Comparison of ENCODE assay signal across 24 cellular contexts in the genomic region with DNA sequence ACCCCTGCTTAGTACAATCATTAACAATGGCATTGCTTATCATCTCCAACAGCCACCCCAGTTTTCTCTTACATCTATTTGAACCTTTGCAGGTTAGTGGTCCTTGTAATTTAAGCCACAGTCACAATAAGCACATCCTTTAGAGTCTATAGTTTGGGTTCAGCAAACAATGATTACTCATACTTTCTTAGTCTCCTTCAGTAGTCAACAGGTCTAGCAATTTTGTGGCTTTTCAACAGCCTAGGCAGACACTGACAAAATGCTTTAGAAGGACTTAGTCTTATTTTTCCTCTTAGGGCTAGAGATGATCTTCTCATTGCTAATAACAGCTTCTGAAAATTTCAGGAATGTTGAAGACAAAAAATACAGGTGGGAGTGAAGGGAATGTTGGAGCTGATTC. TPM values are rescaled to one million over a fixed set of nuclear protein-coding genes. Genes with fewer than 3 reads are reported as not detected.
A peak's percentile ranks its signal among the peaks of the same experiment; 100 is the strongest.
DNase-seq lines count a peak whose midpoint lies in the region; FAIRE-seq and TF ChIP-seq lines count a peak whose summit lies in the region.
"Had no signal": no experiment of that assay in that cellular context is flagged by ENCODE, and none has a peak within 500 bp of the region (broad histone marks: within the 10 kb centered on the region; RNA-seq: fewer than 3 reads in every experiment).

No MANE protein-coding gene starts in this region.

- H3K36me3 ChIP-seq in mammary epithelial cell (ENCODE audit: insufficient read depth, low read length) = no peaks in the 10 kb centered on the region
- H3K36me3 ChIP-seq in PC-9 (ENCODE audit: low read depth) = no peaks in the 10 kb centered on the region
- no peaks in the 10 kb centered on the region for H3K36me3 ChIP-seq in Caco-2 (ENCODE audit: control insufficient read depth, insufficient read depth, low read length)
- H3K36me3 ChIP-seq: uterus had no signal

- DNase-seq in mammary epithelial cell (peak; percentile 26), MCF 10A (ENCODE audit: unreplicated experiment) (no peak), PC-9 (no peak), epithelial cell of proximal tubule (ENCODE audit: low read depth) (peak; percentile 18), urothelium cell line (ENCODE audit: low spot score) (peak; percentile 31), Caco-2 (no peak), NCI-H1092 treated with DMSO at 0.1 percent for 48 hours (lab: John Stamatoyannopoulos, UW) (no peak)
- no peak for DNase-seq in activated effector memory CD4-positive, alpha-beta T cell treated with anti-CD3 and anti-CD28 coated beads, Interleukin-2, amount 50 U/mL, for 16 hours
- DNase-seq: activated CD4-positive, alpha-beta T cell treated with anti-CD3 and anti-CD28 coated beads, Interleukin-2, amount 10 ng/mL, durations not matched to agents 7 days and 5 days; activated CD8-positive, alpha-beta memory T cell treated with anti-CD3 and anti-CD28 coated beads, Interleukin-2, amount 50 U/mL, for 4 hours; activated naive CD8-positive, alpha-beta T cell treated with anti-CD3 and anti-CD28 coated beads, Interleukin-2, amount 50 U/mL, for 24 hours; hypothalamus; islet precursor cell; naive B cell; NCI-H1436; NCI-H2227 treated with DMSO at 0.1 percent for 48 hours; NCI-H774; OCI-M1; SIG-M5; substantia nigra; uterus had no signal

- H3K4me3 Mint-ChIP-seq in MCF 10A (ENCODE audit: unreplicated experiment) (no peak overlapping the region), Caco-2 (ENCODE audit: unreplicated experiment) (no peak overlapping the region)
- H3K4me3 Mint-ChIP-seq: activated CD4-positive, alpha-beta T cell treated with anti-CD3 and anti-CD28 coated beads, Interleukin-2, amount 10 ng/mL, durations not matched to agents 7 days and 5 days; activated naive CD8-positive, alpha-beta T cell treated with anti-CD3 and anti-CD28 coated beads, Interleukin-2, amount 50 U/mL, for 24 hours; naive B cell had no signal

- peaks cover 14% of the 10 kb centered on the region; the same call in 1 of the 2 replicates for H3F3A ChIP-seq in PC-9 (ENCODE audit: insufficient read depth, low read depth)

- H3K9ac ChIP-seq in mammary epithelial cell (ENCODE audit: insufficient read depth, low read length) = no peak overlapping the region

- TF ChIP-seq CTCF in mammary epithelial cell (conservative IDR thresholded peaks at IDR 0.05 in 1 of 2, IDR thresholded peaks at IDR 0.05 in 1 of 2; ENCODE audit: extremely low read depth in 1 of 2, insufficient read depth in 1 of 2, low read depth in 1 of 2, low read length in 2 of 2) (no peak), MCF 10A (IDR thresholded peaks at IDR 0.05; ENCODE audit: unreplicated experiment) (no peak), PC-9 (conservative IDR thresholded peaks at IDR 0.05) (no peak), epithelial cell of proximal tubule (conservative IDR thresholded peaks at IDR 0.05; ENCODE audit: low read depth, low read length) (no peak), Caco-2 (IDR thresholded peaks at IDR 0.05; ENCODE audit: insufficient read depth in 1 of 2, low read depth in 1 of 2, low read length in 1 of 2, severe bottlenecking in 1 of 2, unreplicated experiment in 1 of 2) (no peak)

- H3K27me3 ChIP-seq in mammary epithelial cell (ENCODE audit: insufficient read depth, low read length) (no peaks in the 10 kb centered on the region), PC-9 (ENCODE audit: insufficient read depth, low read depth) (no peaks in the 10 kb centered on the region), Caco-2 (replicated peaks; ENCODE audit: control insufficient read depth, insufficient read depth, low read length) (no peaks in the 10 kb centered on the region)
- H3K27me3 ChIP-seq: uterus had no signal

- peaks cover 11% of the 10 kb centered on the region for H3K4me1 ChIP-seq in mammary epithelial cell (ENCODE audit: insufficient read depth, low read length)
- H3K4me1 ChIP-seq in PC-9 (replicated peaks; ENCODE audit: insufficient read depth) = peaks cover 16% of the 10 kb centered on the region
- peaks cover 5% of the 10 kb centered on the region for H3K4me1 ChIP-seq in Caco-2
- H3K4me1 ChIP-seq: uterus had no signal

- H3K9me2 ChIP-seq in PC-9 (ENCODE audit: insufficient read depth) = no peaks in the 10 kb centered on the region

- no peaks in the 10 kb centered on the region for H3K9me3 ChIP-seq in mammary epithelial cell (replicated peaks; ENCODE audit: insufficient read depth, low read length)
- 0 out of 2 replicates have a peak, but pooled peaks cover 3% of the 10 kb centered on the region for H3K9me3 ChIP-seq in PC-9 (ENCODE audit: insufficient read depth, low read depth)
- H3K9me3 ChIP-seq in Caco-2 = no peaks in the 10 kb centered on the region
- H3K9me3 ChIP-seq: uterus had no signal

- POLR2A ChIA-PET in MCF 10A (lab: Yijun Ruan, JAX) (interaction anchor here (1.2 kb wide), 1 partner anchor 29 kb away, joined by 3 read pairs; no protein-coding TSS in a partner anchor), PC-9 (lab: Charles Lee; ENCODE audit: unreplicated experiment) (interaction anchor here (0.6 kb wide), 1 partner anchor 15 kb away, joined by 8 read pairs; no protein-coding TSS in a partner anchor), Caco-2 (lab: Charles Lee) (no interaction called here)

- H3K27me3 Mint-ChIP-seq in MCF 10A (ENCODE audit: insufficient read depth, unreplicated experiment) (peaks cover 2% of the 10 kb centered on the region), Caco-2 (ENCODE audit: insufficient read depth, unreplicated experiment) (peaks cover 14% of the 10 kb centered on the region)

- H3K9me3 Mint-ChIP-seq in MCF 10A (ENCODE audit: unreplicated experiment) (no peaks in the 10 kb centered on the region), Caco-2 (ENCODE audit: unreplicated experiment) (no peaks in the 10 kb centered on the region)
- H3K9me3 Mint-ChIP-seq: activated CD4-positive, alpha-beta T cell treated with anti-CD3 and anti-CD28 coated beads, Interleukin-2, amount 10 ng/mL, durations not matched to agents 7 days and 5 days; activated naive CD8-positive, alpha-beta T cell treated with anti-CD3 and anti-CD28 coated beads, Interleukin-2, amount 50 U/mL, for 24 hours; activated T-helper 2 cell treated with anti-CD3 and anti-CD28 coated beads, Interferon-gamma antibody, Interleukin-2, Interleukin-4, amounts not matched to agents 10 μg/mL and 5 μg/mL and 100 μg/mL, durations not matched to agents 14 hours and 24 hours and 36 hours had no signal

- in situ Hi-C loops in mammary epithelial cell (cut with MboI; ENCODE audit: low sequenced_read_pairs in 2 of 2) = no loop called here

- no peak for FAIRE-seq in urothelium cell line (lab: Jason Lieb, UNC)
- FAIRE-seq: frontal cortex had no signal

- CTCF ChIA-PET in mammary epithelial cell (lab: Charles Lee; ENCODE audit: low non-redundant PET) = interaction anchor here (0.6 kb wide), 1 partner anchor 30 kb away, joined by 4 read pairs; no protein-coding TSS in a partner anchor
- CTCF ChIA-PET in MCF 10A (lab: Yijun Ruan, JAX) = no interaction called here
- CTCF ChIA-PET in PC-9 (lab: Charles Lee) = no interaction called here
- CTCF ChIA-PET in Caco-2 (lab: Charles Lee) = no interaction called here

- no peaks in the 10 kb centered on the region for H3K79me2 ChIP-seq in mammary epithelial cell (ENCODE audit: insufficient read depth, low read length)
- H3K79me2 ChIP-seq in PC-9 (ENCODE audit: low read depth) = no peaks in the 10 kb centered on the region

- dilution Hi-C loops in mammary epithelial cell (cut with HindIII; ENCODE audit: low sequenced_read_pairs) = no loop called here

- H4K20me1 ChIP-seq in mammary epithelial cell (ENCODE audit: insufficient read depth, low read length) (no peaks in the 10 kb centered on the region), PC-9 (ENCODE audit: insufficient read depth) (no peaks in the 10 kb centered on the region)

- peaks cover 31% of the 10 kb centered on the region for H3K4me1 Mint-ChIP-seq in MCF 10A (ENCODE audit: insufficient read depth, unreplicated experiment)
- peaks cover 9% of the 10 kb centered on the region for H3K4me1 Mint-ChIP-seq in Caco-2 (ENCODE audit: low read depth, unreplicated experiment)
- H3K4me1 Mint-ChIP-seq: activated CD4-positive, alpha-beta T cell treated with anti-CD3 and anti-CD28 coated beads, Interleukin-2, amount 10 ng/mL, durations not matched to agents 7 days and 5 days; activated naive CD8-positive, alpha-beta T cell treated with anti-CD3 and anti-CD28 coated beads, Interleukin-2, amount 50 U/mL, for 24 hours; naive B cell had no signal

- BruUV-seq in mammary epithelial cell (replicated peaks; lab: Mats Ljungman, UMichigan) = no TSS peak
- no TSS peak for BruUV-seq in MCF 10A (replicated peaks; lab: Mats Ljungman, UMichigan)
- no TSS peak for BruUV-seq in PC-9 (replicated peaks; lab: Mats Ljungman, UMichigan)
- no TSS peak for BruUV-seq in Caco-2 (replicated peaks; lab: Mats Ljungman, UMichigan)

- H2AFZ ChIP-seq in mammary epithelial cell (ENCODE audit: low read depth, low read length) (no peak overlapping the region), PC-9 (no peak overlapping the region)

- no peak overlapping the region for H3K4me3 ChIP-seq in mammary epithelial cell (replicated peaks in 1 of 3; ENCODE audit: insufficient read depth in 1 of 3, low read depth in 2 of 3, low read length in 3 of 3)
- H3K4me3 ChIP-seq in PC-9 = no peak overlapping the region
- H3K4me3 ChIP-seq in epithelial cell of proximal tubule (ENCODE audit: low read depth, low read length) = no peak overlapping the region
- no peak overlapping the region for H3K4me3 ChIP-seq in Caco-2 (ENCODE audit: low read depth, low read length)
- H3K4me3 ChIP-seq: uterus had no signal

- H3K27ac ChIP-seq in mammary epithelial cell (ENCODE audit: insufficient read depth, low read depth, low read length) (no peak overlapping the region), PC-9 (peak overlapping the region; percentile 16)
- H3K27ac ChIP-seq: 22Rv1, uterus had no signal

- H3K4me2 ChIP-seq in mammary epithelial cell (ENCODE audit: insufficient read depth, low read depth, low read length) (peak overlapping the region; percentile 5), PC-9 (peak overlapping the region; percentile 40; the same call in 1 of the 2 replicates)

- H3K36me3 Mint-ChIP-seq in MCF 10A (ENCODE audit: insufficient read depth, unreplicated experiment) (no peaks in the 10 kb centered on the region), Caco-2 (ENCODE audit: insufficient read depth, unreplicated experiment) (no peaks in the 10 kb centered on the region)
- H3K36me3 Mint-ChIP-seq: naive B cell had no signal

- no peak overlapping the region for H3K27ac Mint-ChIP-seq in MCF 10A (ENCODE audit: low read depth, unreplicated experiment)
- no peak overlapping the region for H3K27ac Mint-ChIP-seq in Caco-2 (ENCODE audit: unreplicated experiment)
- H3K27ac Mint-ChIP-seq: activated CD4-positive, alpha-beta T cell treated with anti-CD3 and anti-CD28 coated beads, Interleukin-2, amount 10 ng/mL, durations not matched to agents 7 days and 5 days; activated naive CD8-positive, alpha-beta T cell treated with anti-CD3 and anti-CD28 coated beads, Interleukin-2, amount 50 U/mL, for 24 hours; activated T-helper 2 cell treated with anti-CD3 and anti-CD28 coated beads, Interferon-gamma antibody, Interleukin-2, Interleukin-4, amounts not matched to agents 10 μg/mL and 5 μg/mL and 100 μg/mL, durations not matched to agents 14 hours and 24 hours and 36 hours; naive B cell had no signal

- intact Hi-C loops in mammary epithelial cell (cut with micrococcal nuclease) (no loop called here), MCF 10A (cut with micrococcal nuclease) (no loop called here), PC-9 (cut with micrococcal nuclease; ENCODE audit: unreplicated experiment) (no loop called here), Caco-2 (cut with micrococcal nuclease; ENCODE audit: unreplicated experiment) (no loop called here)

RNA-seq across cellular contexts. Expression of gene FAM204A, which starts 32.3 kb away (rescaled TPM):
- total RNA-seq in mammary epithelial cell = 10 to 100 TPM; 50.3 to 73.2 TPM
- 24.8 TPM for polyA plus RNA-seq in mammary epithelial cell
- 16.1 TPM for polyA minus RNA-seq in mammary epithelial cell
- total RNA-seq in MCF 10A (2022) = 101 and 103 TPM in 2 replicates
- 44.4 and 51.9 TPM in 2 replicates for total RNA-seq in PC-9 (2021)
- total RNA-seq in epithelial cell of proximal tubule = 36.4 and 49.4 TPM in 2 replicates
- 63.7 and 68.7 TPM in 2 replicates for total RNA-seq in Caco-2 (2022)

Comparison
In these comparisons a context has a peak if more than half of its experiments do, and no peak if none do; other contexts are left out.
1. DNase-seq: peak in mammary epithelial cell (single experiment), epithelial cell of proximal tubule (single experiment) and urothelium cell line (single experiment); none in MCF 10A (single experiment), PC-9 (0 of 2), activated effector memory CD4-positive, alpha-beta T cell treated with anti-CD3 and anti-CD28 coated beads, Interleukin-2, amount 50 U/mL, for 16 hours (single experiment), Caco-2 (0 of 2) and NCI-H1092 treated with DMSO at 0.1 percent for 48 hours (single experiment).